Comparison of ENCODE assay signal across 16 cellular contexts in genomic region chr4:141642711-141643110, GRCh38. TPM values are rescaled to one million over a fixed set of nuclear protein-coding genes. Genes with fewer than 3 reads are reported as not detected.
A peak's percentile ranks its signal among the peaks of the same experiment; 100 is the strongest.
DNase-seq lines count a peak whose midpoint lies in the region; ATAC-seq, FAIRE-seq and TF ChIP-seq lines count a peak whose summit lies in the region.
"Had no signal": no experiment of that assay in that cellular context is flagged by ENCODE, and none has a peak within 500 bp of the region (broad histone marks: within the 10 kb centered on the region; RNA-seq: fewer than 3 reads in every experiment).

No MANE protein-coding gene starts in this region.

- peak overlapping the region; percentile 91 for H3K27ac ChIP-seq in ACC112 (ENCODE audit: low read depth, low read length)
- H3K27ac ChIP-seq: dorsolateral prefrontal cortex, upper lobe of right lung had no signal

- peak; percentile 50 for DNase-seq in RKO (ENCODE audit: low spot score)
- DNase-seq in kidney tubule cell (ENCODE audit: low spot score), result peak; percentile 58
- no peak for DNase-seq in C1 segment of cervical spinal cord (lab: John Stamatoyannopoulos, UW)
- DNase-seq in NCI-H1694 treated with DMSO at 0.1 percent for 48 hours (lab: John Stamatoyannopoulos, UW), result no peak
- DNase-seq in H54 (ENCODE audit: insufficient read length, low spot score), result no peak
- DNase-seq in frontal cortex (ENCODE audit: low spot score in 2 of 2), result no peak
- DNase-seq: activated CD4-positive, alpha-beta T cell treated with anti-CD3 and anti-CD28 coated beads, Interleukin-2, amount 10 ng/mL, durations not matched to agents 24 days and 14 days; activated T-cell treated with anti-CD3 and anti-CD28 coated beads for 4 hours; brain microvascular endothelial cell; dorsolateral prefrontal cortex; GF-D8; hippocampal formation; NCI-H2171; upper lobe of right lung had no signal

- H3K27me3 ChIP-seq in ACC112 (ENCODE audit: insufficient read depth, low read length), result no peaks in the 10 kb centered on the region
- H3K27me3 ChIP-seq: brain microvascular endothelial cell, upper lobe of right lung had no signal

- peak overlapping the region; percentile 34; the same call in 1 of the 2 replicates for H3K4me3 ChIP-seq in ACC112 (ENCODE audit: low read depth, low read length)
- H3K4me3 ChIP-seq: dorsolateral prefrontal cortex, upper lobe of right lung had no signal

- peak; percentile 21 for ATAC-seq in HG03432 (IDR thresholded peaks at IDR 0.05; ENCODE audit: unreplicated experiment)

- no peaks in the 10 kb centered on the region for H3K36me3 ChIP-seq in ACC112 (ENCODE audit: insufficient read depth, low read length)
- H3K36me3 ChIP-seq: brain microvascular endothelial cell, upper lobe of right lung had no signal

- TF ChIP-seq POLR2A in H54 (IDR thresholded peaks at IDR 0.05; ENCODE audit: low read depth, low read length), result no peak

- peaks cover 74% of the 10 kb centered on the region for H3K79me2 ChIP-seq in ACC112 (ENCODE audit: control insufficient read depth, insufficient read depth, low read length, unreplicated experiment)

- peaks cover 80% of the 10 kb centered on the region for H3K4me1 ChIP-seq in ACC112 (ENCODE audit: control insufficient read depth, insufficient read depth, low read length, unreplicated experiment)

- H2AFZ ChIP-seq in ACC112 (ENCODE audit: low read length, unreplicated experiment), result no peak overlapping the region

- FAIRE-seq in H54 (lab: Jason Lieb, UNC) (no peak), frontal cortex (lab: Jason Lieb, UNC) (no peak)

RNA-seq across cellular contexts. Expression of gene IL15, which starts 6.3 kb away (rescaled TPM):
- 1.2 TPM for total RNA-seq in frontal cortex

Comparison
In these comparisons a context has a peak if more than half of its experiments do, and no peak if none do; other contexts are left out.
1. DNase-seq: peak in RKO (single experiment) and kidney tubule cell (single experiment); none in C1 segment of cervical spinal cord (0 of 14), NCI-H1694 treated with DMSO at 0.1 percent for 48 hours (single experiment), H54 (single experiment) and frontal cortex (0 of 2).